Comparison of ENCODE assay signal across 27 cellular contexts in genomic region chr6:168167431-168168315, GRCh38.
DNase-seq lines count a peak whose midpoint lies in the region; ATAC-seq and TF ChIP-seq lines count a peak whose summit lies in the region.
"Had no signal": no experiment of that assay in that cellular context is flagged by ENCODE, and none has a peak within 500 bp of the region (broad histone marks: within the 10 kb centered on the region; RNA-seq: fewer than 3 reads in every experiment).

No MANE protein-coding gene starts in this region.

- H3K4me2 ChIP-seq in smooth muscle cell, result no peak overlapping the region
- H3K4me2 ChIP-seq: PC-9, SK-N-SH had no signal

- WGBS in lower leg skin, 2 donors, result 95 to 96% methylated on average over 12 of the region's 12 CpGs
- 94% methylated on average over 12 of the region's 12 CpGs for WGBS in smooth muscle cell (ENCODE audit: low lambda C conversion rate)

- H3K27me3 Mint-ChIP-seq in activated naive CD8-positive, alpha-beta T cell treated with anti-CD3 and anti-CD28 coated beads for 36 hours, result peaks cover 10% of the 10 kb centered on the region
- no peaks in the 10 kb centered on the region for H3K27me3 Mint-ChIP-seq in activated naive CD8-positive, alpha-beta T cell treated with anti-CD3 and anti-CD28 coated beads, Interleukin-2, amount 50 U/mL, for 24 hours
- H3K27me3 Mint-ChIP-seq in type B pancreatic cell (no peaks in the 10 kb centered on the region), T-helper 17 cell (peaks cover 27% of the 10 kb centered on the region)

- no peaks in the 10 kb centered on the region for H4K20me1 ChIP-seq in smooth muscle cell (ENCODE audit: low read depth)

- no peaks in the 10 kb centered on the region for H3K9me3 ChIP-seq in smooth muscle cell (replicated peaks; ENCODE audit: low read depth)
- H3K9me3 ChIP-seq in T-helper 17 cell (ENCODE audit: control insufficient read depth, low read length, poor library complexity, severe bottlenecking), result peaks cover 2% of the 10 kb centered on the region
- H3K9me3 ChIP-seq: breast epithelium, SK-N-SH, transverse colon had no signal

- no peak for ATAC-seq in activated naive CD8-positive, alpha-beta T cell treated with anti-CD3 and anti-CD28 coated beads, Interleukin-2, amount 50 U/mL, for 24 hours
- ATAC-seq in left lobe of liver (no peak), T-helper 17 cell (no peak)
- ATAC-seq: activated CD8-positive, alpha-beta T cell treated with anti-CD3 and anti-CD28 coated beads for 36 hours; activated T-cell treated with anti-CD3 and anti-CD28 coated beads, Interleukin-2, amount 50 U/mL, for 4 hours; left cardiac atrium; right cardiac atrium had no signal

- peaks cover 11% of the 10 kb centered on the region for H3K4me1 ChIP-seq in smooth muscle cell (ENCODE audit: low read depth)
- H3K4me1 ChIP-seq: breast epithelium had no signal

- H3K4me3 ChIP-seq in lower leg skin (ENCODE audit: low read depth, poor library complexity, severe bottlenecking), result no peak overlapping the region
- no peak overlapping the region for H3K4me3 ChIP-seq in smooth muscle cell
- H3K4me3 ChIP-seq: breast epithelium, PC-9, transverse colon had no signal

- H3F3A ChIP-seq in smooth muscle cell (ENCODE audit: low read depth), result no peaks in the 10 kb centered on the region

- intact Hi-C loops in lower leg skin (cut with DNase I; ENCODE audit: low total_unique reads), result no loop called here

- H3K4me3 Mint-ChIP-seq in activated naive CD8-positive, alpha-beta T cell treated with anti-CD3 and anti-CD28 coated beads for 36 hours, result no peak overlapping the region
- H3K4me3 Mint-ChIP-seq in activated naive CD8-positive, alpha-beta T cell treated with anti-CD3 and anti-CD28 coated beads, Interleukin-2, amount 50 U/mL, for 24 hours, result no peak overlapping the region
- H3K4me3 Mint-ChIP-seq in type B pancreatic cell (no peak overlapping the region), T-helper 17 cell (no peak overlapping the region)
- H3K4me3 Mint-ChIP-seq: activated CD8-positive, alpha-beta T cell treated with anti-CD3 and anti-CD28 coated beads for 36 hours; activated T-cell treated with anti-CD3 and anti-CD28 coated beads, Interleukin-2, amount 50 U/mL, for 4 hours; CD8-positive, alpha-beta memory T cell had no signal

- no peak for TF ChIP-seq CTCF in lower leg skin (IDR thresholded peaks at IDR 0.05)
- TF ChIP-seq CTCF in type B pancreatic cell (conservative IDR thresholded peaks at IDR 0.05), result no peak
- no peak for TF ChIP-seq CTCF in smooth muscle cell (IDR thresholded peaks at IDR 0.05; ENCODE audit: borderline replicate concordance, insufficient read depth, poor library complexity, severe bottlenecking)

- peak overlapping the region; percentile 62 for H3K27ac Mint-ChIP-seq in activated naive CD8-positive, alpha-beta T cell treated with anti-CD3 and anti-CD28 coated beads for 36 hours
- H3K27ac Mint-ChIP-seq in activated naive CD8-positive, alpha-beta T cell treated with anti-CD3 and anti-CD28 coated beads, Interleukin-2, amount 50 U/mL, for 24 hours, result no peak overlapping the region
- H3K27ac Mint-ChIP-seq in type B pancreatic cell (no peak overlapping the region), T-helper 17 cell (no peak overlapping the region)
- H3K27ac Mint-ChIP-seq: activated CD8-positive, alpha-beta T cell treated with anti-CD3 and anti-CD28 coated beads for 36 hours had no signal

- TF ChIP-seq POLR2A in lower leg skin (IDR thresholded peaks at IDR 0.05), result no peak

- H3K27ac ChIP-seq in smooth muscle cell (ENCODE audit: low read depth), result no peak overlapping the region
- H3K27ac ChIP-seq: breast epithelium, epithelial cell of prostate, PC-9, transverse colon had no signal

- no peaks in the 10 kb centered on the region for H3K27me3 ChIP-seq in smooth muscle cell (ENCODE audit: low read depth)
- H3K27me3 ChIP-seq: breast epithelium, transverse colon had no signal

- no peaks in the 10 kb centered on the region for H3K36me3 ChIP-seq in smooth muscle cell (ENCODE audit: low read depth)
- H3K36me3 ChIP-seq: breast epithelium, transverse colon had no signal

- H3K4me1 Mint-ChIP-seq in activated naive CD8-positive, alpha-beta T cell treated with anti-CD3 and anti-CD28 coated beads for 36 hours, result peaks cover 1% of the 10 kb centered on the region
- no peaks in the 10 kb centered on the region for H3K4me1 Mint-ChIP-seq in activated naive CD8-positive, alpha-beta T cell treated with anti-CD3 and anti-CD28 coated beads, Interleukin-2, amount 50 U/mL, for 24 hours
- H3K4me1 Mint-ChIP-seq in type B pancreatic cell (ENCODE audit: unreplicated experiment) (peaks cover 16% of the 10 kb centered on the region), T-helper 17 cell (no peaks in the 10 kb centered on the region)

- no peak overlapping the region for H3K9ac ChIP-seq in smooth muscle cell (ENCODE audit: low read depth)
- H3K9ac ChIP-seq: SK-N-SH had no signal

- DNase-seq in activated naive CD8-positive, alpha-beta T cell treated with anti-CD3 and anti-CD28 coated beads for 36 hours, result no peak
- no peak for DNase-seq in activated naive CD8-positive, alpha-beta T cell treated with anti-CD3 and anti-CD28 coated beads, Interleukin-2, amount 50 U/mL, for 24 hours
- peak; percentile 7 for DNase-seq in activated CD8-positive, alpha-beta memory T cell treated with anti-CD3 and anti-CD28 coated beads, Interleukin-2, amount 50 U/mL, for 48 hours
- DNase-seq in lower leg skin (ENCODE audit: low spot score in 2 of 2), result peak; percentile 10 to 52
- DNase-seq in type B pancreatic cell (ENCODE audit: extremely low spot score, unreplicated experiment), result peak; percentile 65
- DNase-seq in smooth muscle cell (lab: John Stamatoyannopoulos, UW; ENCODE audit: unreplicated experiment), result no peak
- DNase-seq in left lobe of liver (ENCODE audit: low spot score), result no peak
- no peak for DNase-seq in T-helper 17 cell
- DNase-seq: activated CD8-positive, alpha-beta T cell treated with anti-CD3 and anti-CD28 coated beads for 36 hours; activated naive CD4-positive, alpha-beta T cell treated with Interleukin-2 at 50 U/mL for 16 hours; activated T-cell treated with anti-CD3 and anti-CD28 coated beads, Interleukin-2, amount 50 U/mL, for 4 hours; amygdala; CD8-positive, alpha-beta memory T cell; hypothalamus; left cardiac atrium; mesendoderm; MM.1S; NCI-H2029; NCI-H226; NCI-H69; PC-9; right cardiac atrium; SK-N-SH; stimulated activated CD4-positive, alpha-beta T cell treated with anti-CD3 and anti-CD28 coated beads, Interleukin-2, amount 100 ng/mL, for 24 hours; transverse colon had no signal

- H3K9me3 Mint-ChIP-seq in activated naive CD8-positive, alpha-beta T cell treated with anti-CD3 and anti-CD28 coated beads for 36 hours, result peaks cover 21% of the 10 kb centered on the region
- peaks cover 4% of the 10 kb centered on the region for H3K9me3 Mint-ChIP-seq in activated naive CD8-positive, alpha-beta T cell treated with anti-CD3 and anti-CD28 coated beads, Interleukin-2, amount 50 U/mL, for 24 hours
- H3K9me3 Mint-ChIP-seq in type B pancreatic cell, result no peaks in the 10 kb centered on the region
- H3K9me3 Mint-ChIP-seq: activated T-cell treated with anti-CD3 and anti-CD28 coated beads, Interleukin-2, amount 50 U/mL, for 4 hours had no signal

- no peak overlapping the region for H2AFZ ChIP-seq in smooth muscle cell (ENCODE audit: low read depth)
- H2AFZ ChIP-seq: PC-9 had no signal

- peaks cover 5% of the 10 kb centered on the region for H3K36me3 Mint-ChIP-seq in activated naive CD8-positive, alpha-beta T cell treated with anti-CD3 and anti-CD28 coated beads for 36 hours
- H3K36me3 Mint-ChIP-seq in activated naive CD8-positive, alpha-beta T cell treated with anti-CD3 and anti-CD28 coated beads, Interleukin-2, amount 50 U/mL, for 24 hours (ENCODE audit: low read depth), result peaks cover 2% of the 10 kb centered on the region
- H3K36me3 Mint-ChIP-seq in type B pancreatic cell (no peaks in the 10 kb centered on the region), T-helper 17 cell (ENCODE audit: low read depth) (no peaks in the 10 kb centered on the region)
- H3K36me3 Mint-ChIP-seq: CD8-positive, alpha-beta memory T cell had no signal

- no peaks in the 10 kb centered on the region for H3K79me2 ChIP-seq in smooth muscle cell (ENCODE audit: low read depth)

Comparison
In these comparisons a context has a peak if more than half of its experiments do, and no peak if none do; other contexts are left out.
1. DNase-seq: peak in activated CD8-positive, alpha-beta memory T cell treated with anti-CD3 and anti-CD28 coated beads, Interleukin-2, amount 50 U/mL, for 48 hours (single experiment), lower leg skin (2 of 2) and type B pancreatic cell (single experiment); none in activated naive CD8-positive, alpha-beta T cell treated with anti-CD3 and anti-CD28 coated beads for 36 hours (single experiment), activated naive CD8-positive, alpha-beta T cell treated with anti-CD3 and anti-CD28 coated beads, Interleukin-2, amount 50 U/mL, for 24 hours (single experiment), smooth muscle cell (single experiment), left lobe of liver (single experiment) and T-helper 17 cell (0 of 3).